1 cellular context compared by ENCODE assay signal in genomic region chr11:13332124-13332523, GRCh38.
TF ChIP-seq lines count a peak whose summit lies in the region.

No MANE protein-coding gene starts in this region.

TF ChIP-seq in HCT116, 20 proteins besides CTCF, POLR2A, EP300 and RAD21:
- TF ChIP-seq ZFX (IDR thresholded peaks at IDR 0.05) = no peak
- TF ChIP-seq CEBPB (IDR thresholded peaks at IDR 0.05; ENCODE audit: low read depth) = no peak
- TF ChIP-seq YY1 (IDR thresholded peaks at IDR 0.05; ENCODE audit: extremely low read depth, insufficient replicate concordance, low read depth, low read length) = no peak
- TF ChIP-seq EGR1 (IDR thresholded peaks at IDR 0.05; ENCODE audit: low read depth) = no peak
- TF ChIP-seq SRF (IDR thresholded peaks at IDR 0.05; ENCODE audit: low read depth) = no peak
- TF ChIP-seq, protein P1, sequence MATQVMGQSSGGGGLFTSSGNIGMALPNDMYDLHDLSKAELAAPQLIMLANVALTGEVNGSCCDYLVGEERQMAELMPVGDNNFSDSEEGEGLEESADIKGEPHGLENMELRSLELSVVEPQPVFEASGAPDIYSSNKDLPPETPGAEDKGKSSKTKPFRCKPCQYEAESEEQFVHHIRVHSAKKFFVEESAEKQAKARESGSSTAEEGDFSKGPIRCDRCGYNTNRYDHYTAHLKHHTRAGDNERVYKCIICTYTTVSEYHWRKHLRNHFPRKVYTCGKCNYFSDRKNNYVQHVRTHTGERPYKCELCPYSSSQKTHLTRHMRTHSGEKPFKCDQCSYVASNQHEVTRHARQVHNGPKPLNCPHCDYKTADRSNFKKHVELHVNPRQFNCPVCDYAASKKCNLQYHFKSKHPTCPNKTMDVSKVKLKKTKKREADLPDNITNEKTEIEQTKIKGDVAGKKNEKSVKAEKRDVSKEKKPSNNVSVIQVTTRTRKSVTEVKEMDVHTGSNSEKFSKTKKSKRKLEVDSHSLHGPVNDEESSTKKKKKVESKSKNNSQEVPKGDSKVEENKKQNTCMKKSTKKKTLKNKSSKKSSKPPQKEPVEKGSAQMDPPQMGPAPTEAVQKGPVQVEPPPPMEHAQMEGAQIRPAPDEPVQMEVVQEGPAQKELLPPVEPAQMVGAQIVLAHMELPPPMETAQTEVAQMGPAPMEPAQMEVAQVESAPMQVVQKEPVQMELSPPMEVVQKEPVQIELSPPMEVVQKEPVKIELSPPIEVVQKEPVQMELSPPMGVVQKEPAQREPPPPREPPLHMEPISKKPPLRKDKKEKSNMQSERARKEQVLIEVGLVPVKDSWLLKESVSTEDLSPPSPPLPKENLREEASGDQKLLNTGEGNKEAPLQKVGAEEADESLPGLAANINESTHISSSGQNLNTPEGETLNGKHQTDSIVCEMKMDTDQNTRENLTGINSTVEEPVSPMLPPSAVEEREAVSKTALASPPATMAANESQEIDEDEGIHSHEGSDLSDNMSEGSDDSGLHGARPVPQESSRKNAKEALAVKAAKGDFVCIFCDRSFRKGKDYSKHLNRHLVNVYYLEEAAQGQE (IDR thresholded peaks at IDR 0.05; ENCODE audit: low read depth) = no peak
- TF ChIP-seq SIN3A (IDR thresholded peaks at IDR 0.05; ENCODE audit: low read depth) = no peak
